17 cellular contexts compared by ENCODE assay signal in genomic region chrX:134006484-134007161, GRCh38. TPM values are rescaled to one million over a fixed set of nuclear protein-coding genes. Genes with fewer than 3 reads are reported as not detected.
DNase-seq lines count a peak whose midpoint lies in the region; ATAC-seq, FAIRE-seq and TF ChIP-seq lines count a peak whose summit lies in the region.
"Had no signal": no experiment of that assay in that cellular context is flagged by ENCODE, and none has a peak within 500 bp of the region (broad histone marks: within the 10 kb centered on the region; RNA-seq: fewer than 3 reads in every experiment).

No MANE protein-coding gene starts in this region.

- no peak for TF ChIP-seq RAD21 in A549 (conservative IDR thresholded peaks at IDR 0.05 in 1 of 2, IDR thresholded peaks at IDR 0.05 in 1 of 2)

- peak; percentile 99 for FAIRE-seq in A549 (lab: Jason Lieb, UNC)
- peak; percentile 93 for FAIRE-seq in astrocyte (lab: Jason Lieb, UNC)
- FAIRE-seq: colon had no signal

- H3K9ac ChIP-seq in astrocyte (ENCODE audit: low read length) (no peak overlapping the region), colonic mucosa (ENCODE audit: low read depth in 2 of 2, low read length in 2 of 2) (no peak overlapping the region)

- ATAC-seq in A549, result no peak
- peak; percentile 53 for ATAC-seq in HG03196 (IDR thresholded peaks at IDR 0.05; ENCODE audit: unreplicated experiment)
- ATAC-seq in left colon, result no peak
- ATAC-seq: heart left ventricle; naive thymus-derived CD4-positive, alpha-beta T cell had no signal

- H3K27ac ChIP-seq in A549 (no peak overlapping the region), astrocyte (ENCODE audit: low read depth, low read length) (no peak overlapping the region), colonic mucosa (no peak overlapping the region), osteoblast (ENCODE audit: low read depth, low read length) (no peak overlapping the region)
- H3K27ac ChIP-seq: heart left ventricle, left ventricle myocardium inferior, sigmoid colon had no signal

- H3K4me1 ChIP-seq in A549 (no peaks in the 10 kb centered on the region), astrocyte (ENCODE audit: insufficient read depth, low read length) (no peaks in the 10 kb centered on the region), colonic mucosa (no peaks in the 10 kb centered on the region), osteoblast (ENCODE audit: insufficient read depth, low read length) (no peaks in the 10 kb centered on the region)
- H3K4me1 ChIP-seq: heart left ventricle, left ventricle myocardium inferior had no signal

- no peak overlapping the region for H3K4me3 Mint-ChIP-seq in astrocyte (ENCODE audit: unreplicated experiment)
- H3K4me3 Mint-ChIP-seq: CD4-positive, CD25-positive, alpha-beta regulatory T cell; IgD-negative memory B cell; naive thymus-derived CD4-positive, alpha-beta T cell had no signal

- H3K79me2 ChIP-seq in astrocyte (ENCODE audit: insufficient read depth, low read length), result no peaks in the 10 kb centered on the region
- no peaks in the 10 kb centered on the region for H3K79me2 ChIP-seq in osteoblast (ENCODE audit: insufficient read depth, low read length)

- H2AFZ ChIP-seq in astrocyte (ENCODE audit: low read depth, low read length) (no peak overlapping the region), osteoblast (ENCODE audit: low read length) (no peak overlapping the region)

- CTCF ChIA-PET in A549 (lab: Yijun Ruan, JAX), result no interaction called here

- H3K9me3 Mint-ChIP-seq in astrocyte (ENCODE audit: unreplicated experiment), result no peaks in the 10 kb centered on the region
- H3K9me3 Mint-ChIP-seq: CD4-positive, CD25-positive, alpha-beta regulatory T cell had no signal

- H3K9me3 ChIP-seq in A549 (no peaks in the 10 kb centered on the region), astrocyte (ENCODE audit: insufficient read depth, low read depth, low read length) (no peaks in the 10 kb centered on the region), colonic mucosa (no peaks in the 10 kb centered on the region), osteoblast (ENCODE audit: low read depth, low read length) (no peaks in the 10 kb centered on the region)
- H3K9me3 ChIP-seq: heart left ventricle, left ventricle myocardium inferior, sigmoid colon had no signal

- peaks cover 6% of the 10 kb centered on the region for H3K4me1 Mint-ChIP-seq in astrocyte (ENCODE audit: low read depth, unreplicated experiment)
- H3K4me1 Mint-ChIP-seq: CD4-positive, CD25-positive, alpha-beta regulatory T cell; IgD-negative memory B cell had no signal

- no peaks in the 10 kb centered on the region for H3K27me3 Mint-ChIP-seq in astrocyte (ENCODE audit: low read depth, unreplicated experiment)
- H3K27me3 Mint-ChIP-seq: CD4-positive, CD25-positive, alpha-beta regulatory T cell; naive thymus-derived CD4-positive, alpha-beta T cell had no signal

- H3K4me2 ChIP-seq in A549 (no peak overlapping the region), astrocyte (ENCODE audit: low read length) (no peak overlapping the region), osteoblast (ENCODE audit: insufficient read depth, low read length) (no peak overlapping the region)

- POLR2A ChIA-PET in A549 (lab: Yijun Ruan, JAX), result no interaction called here

- H3K36me3 Mint-ChIP-seq in astrocyte (ENCODE audit: low read depth, unreplicated experiment), result no peaks in the 10 kb centered on the region
- H3K36me3 Mint-ChIP-seq: CD4-positive, CD25-positive, alpha-beta regulatory T cell; IgD-negative memory B cell; naive thymus-derived CD4-positive, alpha-beta T cell had no signal

- H3K36me3 ChIP-seq in astrocyte (ENCODE audit: insufficient read depth, low read length) (no peaks in the 10 kb centered on the region), colonic mucosa (no peaks in the 10 kb centered on the region), osteoblast (ENCODE audit: insufficient read depth, low read length) (no peaks in the 10 kb centered on the region)
- H3K36me3 ChIP-seq: heart left ventricle, left ventricle myocardium inferior, sigmoid colon had no signal

- H3K4me3 ChIP-seq in A549, result no peak overlapping the region
- no peak overlapping the region for H3K4me3 ChIP-seq in astrocyte (ENCODE audit: insufficient read depth, low read depth, low read length)
- no peak overlapping the region for H3K4me3 ChIP-seq in colonic mucosa
- H3K4me3 ChIP-seq in osteoblast (ENCODE audit: insufficient read depth, low read length), result no peak overlapping the region
- H3K4me3 ChIP-seq: heart left ventricle, left ventricle myocardium inferior, sigmoid colon had no signal

- no peak for TF ChIP-seq EP300 in A549 (IDR thresholded peaks at IDR 0.05)

- TF ChIP-seq POLR2A in A549 (IDR thresholded peaks at IDR 0.05; ENCODE audit: low read length), result no peak

- H3K27me3 ChIP-seq in astrocyte (ENCODE audit: insufficient read depth, low read length) (no peaks in the 10 kb centered on the region), colonic mucosa (no peaks in the 10 kb centered on the region), osteoblast (ENCODE audit: insufficient read depth, low read length) (no peaks in the 10 kb centered on the region)
- H3K27me3 ChIP-seq: sigmoid colon had no signal

- intact Hi-C loops in left colon (cut with DNase I, micrococcal nuclease) (no loop called here), colonic mucosa (cut with DNase I) (no loop called here)

- DNase-seq in A549 (ENCODE audit: low read depth in 1 of 2, low spot score in 1 of 2) (no peak), DMS53 (lab: John Stamatoyannopoulos, UW) (peak; percentile 80), astrocyte (ENCODE audit: low read depth) (no peak), left colon (no peak), colonic mucosa (no peak), osteoblast (ENCODE audit: insufficient read length, low spot score, missing footprints) (no peak)
- DNase-seq: CD4-positive, CD25-positive, alpha-beta regulatory T cell; erythroblast; GF-D8; heart left ventricle; left ventricle myocardium inferior; naive thymus-derived CD4-positive, alpha-beta T cell; NCI-H1694; sigmoid colon had no signal

- H3K27ac Mint-ChIP-seq in astrocyte (ENCODE audit: unreplicated experiment), result no peak overlapping the region
- H3K27ac Mint-ChIP-seq: CD4-positive, CD25-positive, alpha-beta regulatory T cell; IgD-negative memory B cell; naive thymus-derived CD4-positive, alpha-beta T cell had no signal

- no peak for TF ChIP-seq CTCF in A549 (IDR thresholded peaks at IDR 0.05)
- TF ChIP-seq CTCF in astrocyte (IDR thresholded peaks at IDR 0.05; ENCODE audit: insufficient read depth, low read depth, low read length), result no peak
- no peak for TF ChIP-seq CTCF in colonic mucosa (IDR thresholded peaks at IDR 0.05)
- TF ChIP-seq CTCF in osteoblast (IDR thresholded peaks at IDR 0.05; ENCODE audit: extremely low read depth, low read depth, low read length), result no peak

- 3% methylated on average over 2 of the region's 2 CpGs for WGBS in A549 (ENCODE audit: missing lambda C conversion rate)

- no peaks in the 10 kb centered on the region for H4K20me1 ChIP-seq in astrocyte (ENCODE audit: insufficient read depth, low read length)
- no peaks in the 10 kb centered on the region for H4K20me1 ChIP-seq in osteoblast (ENCODE audit: insufficient read depth, low read length)

TF ChIP-seq in A549, 52 proteins besides CTCF, POLR2A, EP300 and RAD21:
- no peak for TF ChIP-seq FOSB (CRISPR knock-in tag; IDR thresholded peaks at IDR 0.05)
- TF ChIP-seq ZC3H11A (IDR thresholded peaks at IDR 0.05), result no peak
- no peak for TF ChIP-seq KDM5A (IDR thresholded peaks at IDR 0.05)
- no peak for TF ChIP-seq CHD2 (IDR thresholded peaks at IDR 0.05; ENCODE audit: low read length, partially characterized antibody)
- TF ChIP-seq RFX5 (IDR thresholded peaks at IDR 0.05), result no peak
- no peak for TF ChIP-seq ZNF302 (CRISPR knock-in tag; IDR thresholded peaks at IDR 0.05)
- TF ChIP-seq, protein P1, sequence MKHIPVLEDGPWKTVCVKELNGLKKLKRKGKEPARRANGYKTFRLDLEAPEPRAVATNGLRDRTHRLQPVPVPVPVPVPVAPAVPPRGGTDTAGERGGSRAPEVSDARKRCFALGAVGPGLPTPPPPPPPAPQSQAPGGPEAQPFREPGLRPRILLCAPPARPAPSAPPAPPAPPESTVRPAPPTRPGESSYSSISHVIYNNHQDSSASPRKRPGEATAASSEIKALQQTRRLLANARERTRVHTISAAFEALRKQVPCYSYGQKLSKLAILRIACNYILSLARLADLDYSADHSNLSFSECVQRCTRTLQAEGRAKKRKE (CRISPR knock-in tag; IDR thresholded peaks at IDR 0.05; ENCODE audit: low read depth), result no peak
- no peak for TF ChIP-seq HEYL (CRISPR knock-in tag; IDR thresholded peaks at IDR 0.05)
- TF ChIP-seq GATA3 (IDR thresholded peaks at IDR 0.05; ENCODE audit: borderline replicate concordance), result no peak
- TF ChIP-seq MYC (IDR thresholded peaks at IDR 0.05; ENCODE audit: borderline replicate concordance, low read length), result no peak

RNA-seq across cellular contexts. Expression of gene GPC3, which starts 21.2 kb away (rescaled TPM):
- polyA plus RNA-seq in A549 (2011; rRNA removed), result 0.04 TPM in 1 of 2 replicates, not detected in the other
- polyA plus RNA-seq in A549 (2012; cell fraction: cytosol; rRNA removed), result not detected in 2 replicates
- 0.01 TPM in 1 of 2 replicates, not detected in the other for polyA plus RNA-seq in A549 (2012; cell fraction: nucleus; rRNA removed)
- not detected in 3 replicates for polyA plus RNA-seq in A549 (2017; fragmentation: RNase III; extraction: RNeasy Plus Mini Kit Qiagen cat#74134 plus additional on column Dnase treatment)
- not detected in 2 replicates for polyA minus RNA-seq in A549 (2011; rRNA and poly(A)+ RNA removed)
- 2.7 and 8.2 TPM in 2 replicates for total RNA-seq in astrocyte
- total RNA-seq in left colon, result 1 to 10 TPM; 2.6 to 2.9 TPM
- 1 to 10 TPM; 1.9 to 2.0 TPM for total RNA-seq in colonic mucosa
- not detected in 2 replicates for total RNA-seq in osteoblast
